8 cellular contexts compared by ENCODE assay signal in the genomic region with DNA sequence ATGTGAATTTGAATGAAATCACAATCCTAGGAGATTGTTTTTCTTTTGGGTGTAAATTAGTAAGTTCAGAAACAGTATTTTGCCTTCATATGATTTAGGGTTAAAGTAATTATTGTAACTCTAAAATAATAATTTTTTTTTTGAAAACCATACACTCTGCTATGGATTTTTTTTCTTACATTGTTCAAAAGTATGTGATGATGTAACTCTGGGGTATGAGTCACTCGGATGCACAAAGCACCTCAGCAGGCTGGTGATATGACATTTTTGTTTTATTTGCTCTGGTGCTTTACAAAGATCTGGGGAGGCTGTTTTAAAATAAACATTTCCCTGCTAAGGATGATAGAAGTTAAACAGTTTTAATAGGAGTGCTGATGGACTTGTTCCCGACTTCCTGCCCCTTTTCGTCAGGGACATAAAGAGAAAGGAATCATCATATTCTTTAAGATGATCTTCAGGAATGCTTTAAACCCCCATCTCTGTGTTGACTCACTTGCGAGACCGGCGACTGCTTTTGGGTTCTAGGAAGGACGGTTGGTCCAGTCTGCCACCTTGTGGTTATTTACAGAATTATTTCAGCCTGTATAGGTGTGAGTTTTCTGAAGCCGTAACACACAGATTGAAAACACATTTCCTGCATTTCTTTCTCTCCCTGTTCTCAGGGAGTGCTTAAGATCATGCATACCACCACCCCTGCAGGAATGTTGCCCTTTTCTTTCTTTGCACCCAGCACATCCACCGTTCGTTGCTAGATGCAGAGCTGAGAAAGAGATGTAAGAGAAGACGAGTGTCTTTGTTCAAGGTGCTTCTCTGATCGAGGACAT.
DNase-seq lines count a peak whose midpoint lies in the region; ATAC-seq and TF ChIP-seq lines count a peak whose summit lies in the region.

No MANE protein-coding gene starts in this region.

- ATAC-seq in GM21723 (IDR thresholded peaks at IDR 0.05; ENCODE audit: unreplicated experiment) (peak; percentile 61), foreskin keratinocyte (peak; percentile 92), thoracic aorta (ENCODE audit: insufficient number of reproducible peaks, low FRiP score, low read depth) (peak; percentile 78)
- ATAC-seq in activated T-helper 17 cell treated with anti-CD3 and anti-CD28 coated beads, Interleukin-2, amount 50 U/mL, for 72 hours (replicated peaks) = peak; percentile 74

- no peaks in the 10 kb centered on the region for H3K9me3 Mint-ChIP-seq in activated T-helper 17 cell treated with anti-CD3 and anti-CD28 coated beads, Interleukin-2, amount 50 U/mL, for 72 hours

- DNase-seq in Daoy (ENCODE audit: low read depth) (peak; percentile 74), KBM-7 (peak; percentile 87), Peyer's patch (peak in 2 of 3 donors; percentile 56 to 75), foreskin keratinocyte (peak; percentile 82 to 85), occipital lobe (lab: John Stamatoyannopoulos, UW) (peak; percentile 72), thoracic aorta (ENCODE audit: low spot score) (no peak)

- H3K4me3 ChIP-seq in Peyer's patch = no peak overlapping the region
- H3K4me3 ChIP-seq in thoracic aorta = peak overlapping the region; percentile 52

- H3K27me3 ChIP-seq in Peyer's patch = no peaks in the 10 kb centered on the region
- H3K27me3 ChIP-seq in foreskin keratinocyte = no peaks in the 10 kb centered on the region
- H3K27me3 ChIP-seq in thoracic aorta (replicated peaks; ENCODE audit: insufficient read depth) = no peaks in the 10 kb centered on the region

- no peaks in the 10 kb centered on the region for H3K36me3 ChIP-seq in Peyer's patch
- no peaks in the 10 kb centered on the region for H3K36me3 ChIP-seq in thoracic aorta

- H3K4me1 Mint-ChIP-seq in activated T-helper 17 cell treated with anti-CD3 and anti-CD28 coated beads, Interleukin-2, amount 50 U/mL, for 72 hours = peaks cover 40% of the 10 kb centered on the region

- no peak for TF ChIP-seq POLR2A in Peyer's patch (IDR thresholded peaks at IDR 0.05)

- H3K36me3 Mint-ChIP-seq in activated T-helper 17 cell treated with anti-CD3 and anti-CD28 coated beads, Interleukin-2, amount 50 U/mL, for 72 hours (ENCODE audit: low read depth) = no peaks in the 10 kb centered on the region

- TF ChIP-seq CTCF in Peyer's patch (IDR thresholded peaks at IDR 0.05) (peak; percentile 68 to 89 (median 85)), foreskin keratinocyte (conservative IDR thresholded peaks at IDR 0.05) (peak; percentile 92), thoracic aorta (IDR thresholded peaks at IDR 0.05) (peak; percentile 82)

- H3K27ac ChIP-seq in Peyer's patch (peak overlapping the region in 1 of 4 donors; percentile 41), foreskin keratinocyte (no peak overlapping the region), thoracic aorta (no peak overlapping the region)

- peak overlapping the region; percentile 13 for H3K27ac Mint-ChIP-seq in activated T-helper 17 cell treated with anti-CD3 and anti-CD28 coated beads, Interleukin-2, amount 50 U/mL, for 72 hours

- H3K9me3 ChIP-seq in Peyer's patch (no peaks in the 10 kb centered on the region), thoracic aorta (no peaks in the 10 kb centered on the region)

- H3K4me3 Mint-ChIP-seq in activated T-helper 17 cell treated with anti-CD3 and anti-CD28 coated beads, Interleukin-2, amount 50 U/mL, for 72 hours = peak overlapping the region; percentile 48

- H3K27me3 Mint-ChIP-seq in activated T-helper 17 cell treated with anti-CD3 and anti-CD28 coated beads, Interleukin-2, amount 50 U/mL, for 72 hours = no peaks in the 10 kb centered on the region

- H3K4me1 ChIP-seq in Peyer's patch = peaks cover 0 to 17% (median 0%) of the 10 kb centered on the region in 4 donors
- peaks cover 11% of the 10 kb centered on the region for H3K4me1 ChIP-seq in foreskin keratinocyte
- peaks cover 16 to 53% of the 10 kb centered on the region in 2 donors for H3K4me1 ChIP-seq in thoracic aorta (ENCODE audit: control insufficient read depth in 1 of 2, low read depth in 2 of 2)

- in situ Hi-C loops in KBM-7 (cut with MboI; ENCODE audit: low pct_unique_long_range_greater_than_20kb, low sequenced_read_pairs) = no loop called here
